2 cellular contexts compared by ENCODE assay signal in genomic region chr14:54337314-54337713, GRCh38.
TF ChIP-seq lines count a peak whose summit lies in the region.

No MANE protein-coding gene starts in this region.

TF ChIP-seq in GM23338, 12 proteins besides CTCF, POLR2A, EP300 and RAD21:
- TF ChIP-seq ZNF114 (CRISPR knock-in tag; IDR thresholded peaks at IDR 0.05) = no peak
- TF ChIP-seq EZH2phosphoT487 (IDR thresholded peaks at IDR 0.05; ENCODE audit: unreplicated experiment) = no peak
- TF ChIP-seq ZNF462 (CRISPR knock-in tag; IDR thresholded peaks at IDR 0.05) = no peak
- TF ChIP-seq NANOG (IDR thresholded peaks at IDR 0.05; ENCODE audit: borderline replicate concordance) = no peak
- no peak for TF ChIP-seq EZH2 (IDR thresholded peaks at IDR 0.05; ENCODE audit: low read depth, unreplicated experiment)
- TF ChIP-seq ETS1 (IDR thresholded peaks at IDR 0.05) = no peak
- no peak for TF ChIP-seq REST (IDR thresholded peaks at IDR 0.05; ENCODE audit: unreplicated experiment)
- no peak for TF ChIP-seq CREB1 (CRISPR knock-in tag; IDR thresholded peaks at IDR 0.05; ENCODE audit: low read depth)
- TF ChIP-seq POLR2AphosphoS5 (IDR thresholded peaks at IDR 0.05; ENCODE audit: low read depth) = no peak
- TF ChIP-seq JUNB (IDR thresholded peaks at IDR 0.05; ENCODE audit: unreplicated experiment) = no peak
- TF ChIP-seq ZNF331 (CRISPR knock-in tag; IDR thresholded peaks at IDR 0.05; ENCODE audit: low read depth) = no peak
- no peak for TF ChIP-seq STAT1 (IDR thresholded peaks at IDR 0.05; ENCODE audit: unreplicated experiment)

TF ChIP-seq in H1, 55 proteins besides CTCF, POLR2A, EP300 and RAD21:
- TF ChIP-seq E2F6 (IDR thresholded peaks at IDR 0.05) = no peak
- TF ChIP-seq SP4 (IDR thresholded peaks at IDR 0.05; ENCODE audit: low read length) = no peak
- TF ChIP-seq HDAC6 (IDR thresholded peaks at IDR 0.05; ENCODE audit: low read depth, low read length) = no peak
- no peak for TF ChIP-seq SAP30 (IDR thresholded peaks at IDR 0.05; ENCODE audit: insufficient read depth, insufficient replicate concordance, low read length)
- TF ChIP-seq SIX5 (IDR thresholded peaks at IDR 0.05; ENCODE audit: low read depth, low read length) = no peak
- TF ChIP-seq SP1 (IDR thresholded peaks at IDR 0.05; ENCODE audit: low read depth, low read length) = peak; percentile 81
- TF ChIP-seq RNF2 (IDR thresholded peaks at IDR 0.05; ENCODE audit: borderline replicate concordance, low read depth, low read length, missing control alignments, poor library complexity, severe bottlenecking) = no peak
- TF ChIP-seq TAF7 (optimal IDR thresholded peaks at IDR 0.05; ENCODE audit: borderline replicate concordance, low read depth, low read length) = no peak
